Comparison of ENCODE assay signal across 18 cellular contexts in the genomic region with DNA sequence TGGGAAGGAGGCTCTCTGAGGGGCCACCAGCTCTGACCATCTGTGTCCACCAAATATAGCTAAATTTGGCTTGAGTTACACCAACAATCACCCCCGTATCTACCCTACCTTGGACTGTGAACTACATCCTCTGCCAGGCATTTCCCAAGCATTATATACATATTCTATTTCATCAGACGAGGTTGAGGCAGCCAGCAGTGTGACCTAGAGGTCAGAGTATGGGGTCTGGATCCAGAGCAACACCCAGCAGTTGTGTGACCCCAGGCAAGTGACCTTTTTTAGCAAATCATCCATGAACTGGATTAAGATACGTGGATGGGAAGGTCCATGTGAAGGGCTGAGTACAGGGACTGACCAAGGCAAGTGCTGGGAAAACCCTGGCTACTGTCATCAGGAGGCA.
DNase-seq lines count a peak whose midpoint lies in the region; ATAC-seq, FAIRE-seq and TF ChIP-seq lines count a peak whose summit lies in the region.
"Had no signal": no experiment of that assay in that cellular context is flagged by ENCODE, and none has a peak within 500 bp of the region (broad histone marks: within the 10 kb centered on the region; RNA-seq: fewer than 3 reads in every experiment).

No MANE protein-coding gene starts in this region.

- peak; percentile 5 for FAIRE-seq in GM12892 (lab: Jason Lieb, UNC)
- FAIRE-seq in small intestine (lab: Jason Lieb, UNC): no peak
- FAIRE-seq: D721Med, H1 had no signal

- intact Hi-C loops in body of pancreas (cut with DNase I) (no loop called here), lower lobe of right lung (cut with DNase I) (no loop called here)

- TF ChIP-seq POLR2A in GM12892 (IDR thresholded peaks at IDR 0.05; ENCODE audit: low read depth, low read length) (no peak), body of pancreas (IDR thresholded peaks at IDR 0.05) (no peak)

- H3K4me2 ChIP-seq in Karpas-422 (ENCODE audit: low read depth, low read length, poor library complexity, severe bottlenecking): no peak overlapping the region

- no peaks in the 10 kb centered on the region for H3K79me2 ChIP-seq in Karpas-422 (ENCODE audit: low read length)

- WGBS in body of pancreas, 2 donors: 80 to 82% methylated on average over 3 of the region's 3 CpGs
- WGBS in small intestine, 3 donors: 34 to 69% (median 39%) methylated on average over 3 of the region's 3 CpGs

- H3K4me1 ChIP-seq in body of pancreas (peaks cover 4% of the 10 kb centered on the region), small intestine (ENCODE audit: control insufficient read depth in 2 of 2, insufficient read depth in 1 of 2, low read depth in 1 of 2, low read length in 1 of 2) (peaks cover 3 to 7% of the 10 kb centered on the region in 2 donors), lower lobe of right lung (no peaks in the 10 kb centered on the region), Karpas-422 (ENCODE audit: low read length) (no peaks in the 10 kb centered on the region)

- no peak overlapping the region for H3K9ac ChIP-seq in Karpas-422 (ENCODE audit: low read length)

- DNase-seq in GM12892 (ENCODE audit: insufficient read length) (no peak), body of pancreas (no peak), mesenteric fat pad (ENCODE audit: low spot score) (peak; percentile 33), small intestine (peak; percentile 54), lower lobe of right lung (no peak), Karpas-422 (no peak), CD1c-positive myeloid dendritic cell (ENCODE audit: extremely low spot score) (no peak)
- DNase-seq: ACHN; C1 segment of cervical spinal cord; CD8-positive, alpha-beta T cell; COR-L47; DND-41; GDM1; HCEC 1CT; HFFc6; KG1 had no signal

- no peak overlapping the region for H2AFZ ChIP-seq in Karpas-422 (ENCODE audit: low read length)

- TF ChIP-seq CTCF in body of pancreas (IDR thresholded peaks at IDR 0.05): no peak
- no peak for TF ChIP-seq CTCF in lower lobe of right lung (IDR thresholded peaks at IDR 0.05)

- H3K36me3 ChIP-seq in body of pancreas (replicated peaks in 1 of 2; ENCODE audit: insufficient read depth in 1 of 2, low read depth in 2 of 2) (no peaks in the 10 kb centered on the region), small intestine (ENCODE audit: control insufficient read depth in 2 of 2, insufficient read depth in 2 of 2, low read length in 2 of 2) (no peaks in the 10 kb centered on the region), lower lobe of right lung (no peaks in the 10 kb centered on the region), Karpas-422 (ENCODE audit: insufficient read depth, low read length) (no peaks in the 10 kb centered on the region)

- peak overlapping the region in 3 of 4 donors; percentile 14 to 38 (median 18) for H3K27ac ChIP-seq in body of pancreas
- no peak overlapping the region for H3K27ac ChIP-seq in small intestine (ENCODE audit: low read depth in 1 of 2, low read length in 1 of 2)
- no peak overlapping the region for H3K27ac ChIP-seq in lower lobe of right lung
- no peak overlapping the region for H3K27ac ChIP-seq in Karpas-422 (ENCODE audit: low read length)

- H3K4me3 ChIP-seq in body of pancreas (no peak overlapping the region), small intestine (ENCODE audit: low read depth in 1 of 2, low read length in 2 of 2) (no peak overlapping the region), lower lobe of right lung (no peak overlapping the region), Karpas-422 (ENCODE audit: low read length) (no peak overlapping the region)

- no peaks in the 10 kb centered on the region for H3K9me3 ChIP-seq in body of pancreas
- H3K9me3 ChIP-seq in small intestine (ENCODE audit: control insufficient read depth, low read depth): no peaks in the 10 kb centered on the region
- H3K9me3 ChIP-seq in lower lobe of right lung: no peaks in the 10 kb centered on the region
- no peaks in the 10 kb centered on the region for H3K9me3 ChIP-seq in Karpas-422 (ENCODE audit: low read length)

- ATAC-seq in body of pancreas (no peak), lower lobe of right lung (no peak)
- ATAC-seq: CD8-positive, alpha-beta T cell had no signal

- no peaks in the 10 kb centered on the region for H3K9me2 ChIP-seq in Karpas-422 (replicated peaks; ENCODE audit: insufficient read depth, low read length)

- H3K27me3 ChIP-seq in body of pancreas (no peaks in the 10 kb centered on the region), small intestine (ENCODE audit: control insufficient read depth in 2 of 2, insufficient read depth in 2 of 2, low read length in 2 of 2) (no peaks in the 10 kb centered on the region), lower lobe of right lung (ENCODE audit: low read depth) (no peaks in the 10 kb centered on the region), Karpas-422 (ENCODE audit: low read length) (no peaks in the 10 kb centered on the region)

- H4K20me1 ChIP-seq in Karpas-422 (ENCODE audit: insufficient read depth, low read depth, low read length): no peaks in the 10 kb centered on the region

Comparison
In these comparisons a context has a peak if more than half of its experiments do, and no peak if none do; other contexts are left out.
1. DNase-seq: peak in mesenteric fat pad (single experiment) and small intestine (single experiment); none in GM12892 (single experiment), body of pancreas (0 of 4), lower lobe of right lung (single experiment), Karpas-422 (single experiment) and CD1c-positive myeloid dendritic cell (single experiment).
2. H3K27ac ChIP-seq: peak in body of pancreas (3 of 4); none in small intestine (0 of 2), lower lobe of right lung (single experiment) and Karpas-422 (single experiment).